ENCODE assay signal across 13 cellular contexts in the genomic region with DNA sequence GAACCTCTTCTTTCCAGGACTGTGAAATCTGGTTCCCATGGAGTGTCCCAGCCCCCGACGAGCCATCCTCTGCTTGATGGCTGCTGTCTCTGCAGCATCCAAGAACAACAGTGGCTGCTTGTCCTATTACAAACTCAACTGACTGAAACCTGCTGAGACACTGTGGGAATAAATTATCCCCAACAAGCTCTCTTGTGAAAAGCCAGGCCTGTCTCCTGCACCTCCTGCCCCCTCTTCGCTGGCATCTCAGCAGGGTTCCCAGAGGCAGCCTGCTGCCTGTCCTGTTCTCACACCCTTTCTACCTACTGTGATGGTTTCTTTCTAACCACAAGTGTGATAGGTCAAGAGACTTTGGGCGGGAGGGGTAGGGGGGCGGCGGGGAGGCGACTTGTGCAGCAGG.
"Had no signal": no experiment of that assay in that cellular context is flagged by ENCODE, and none has a peak within 500 bp of the region (broad histone marks: within the 10 kb centered on the region; RNA-seq: fewer than 3 reads in every experiment).

No MANE protein-coding gene starts in this region.

- H3K4me3 Mint-ChIP-seq: activated CD4-positive, alpha-beta T cell treated with anti-CD3 and anti-CD28 coated beads, Interleukin-2, amount 10 ng/mL, durations not matched to agents 7 days and 5 days; activated naive CD8-positive, alpha-beta T cell; stimulated activated memory B cell treated with anti-CD40 and anti-IgM and Interleukin-4, amounts not matched to agents 10 μg/mL and 1 μg/mL and 100 μg/mL, for 72 hours had no signal

- H3K4me1 ChIP-seq: body of pancreas had no signal

- H3K9me3 Mint-ChIP-seq: activated CD4-positive, alpha-beta T cell treated with anti-CD3 and anti-CD28 coated beads, Interleukin-2, amount 10 ng/mL, durations not matched to agents 7 days and 5 days; stimulated activated memory B cell treated with anti-CD40 and anti-IgM and Interleukin-4, amounts not matched to agents 10 μg/mL and 1 μg/mL and 100 μg/mL, for 72 hours had no signal

- H3K4me3 ChIP-seq: body of pancreas, lung had no signal

- H3K9me3 ChIP-seq: body of pancreas had no signal

- H3K27me3 ChIP-seq: body of pancreas had no signal

- H3K27me3 Mint-ChIP-seq: activated CD4-positive, alpha-beta T cell treated with anti-CD3 and anti-CD28 coated beads, Interleukin-2, amount 10 ng/mL, durations not matched to agents 7 days and 5 days had no signal

- H3K27ac Mint-ChIP-seq: activated CD4-positive, alpha-beta T cell treated with anti-CD3 and anti-CD28 coated beads, Interleukin-2, amount 10 ng/mL, durations not matched to agents 7 days and 5 days; activated naive CD8-positive, alpha-beta T cell; stimulated activated memory B cell treated with anti-CD40 and anti-IgM and Interleukin-4, amounts not matched to agents 10 μg/mL and 1 μg/mL and 100 μg/mL, for 72 hours had no signal

- DNase-seq: activated CD4-positive, alpha-beta T cell treated with anti-CD3 and anti-CD28 coated beads, Interleukin-2, amount 10 ng/mL, durations not matched to agents 7 days and 5 days; activated CD4-positive, CD25-positive, alpha-beta regulatory T cell; activated CD8-positive, alpha-beta memory T cell treated with anti-CD3 and anti-CD28 coated beads for 24 hours; activated gamma-delta T cell treated with Interleukin-2 at 50 U/mL for 16 hours; amniotic stem cell; body of pancreas; effector memory CD4-positive, alpha-beta T cell; foreskin melanocyte; midbrain; T-helper 2 cell had no signal

- H3K27ac ChIP-seq: body of pancreas had no signal

- ATAC-seq: body of pancreas; stimulated activated memory B cell treated with anti-CD40 and anti-IgM and Interleukin-4, amounts not matched to agents 10 μg/mL and 1 μg/mL and 100 μg/mL, for 72 hours had no signal

- H3K36me3 Mint-ChIP-seq: activated naive CD8-positive, alpha-beta T cell; stimulated activated memory B cell treated with anti-CD40 and anti-IgM and Interleukin-4, amounts not matched to agents 10 μg/mL and 1 μg/mL and 100 μg/mL, for 72 hours had no signal

- H3K4me1 Mint-ChIP-seq: activated CD4-positive, alpha-beta T cell treated with anti-CD3 and anti-CD28 coated beads, Interleukin-2, amount 10 ng/mL, durations not matched to agents 7 days and 5 days; stimulated activated memory B cell treated with anti-CD40 and anti-IgM and Interleukin-4, amounts not matched to agents 10 μg/mL and 1 μg/mL and 100 μg/mL, for 72 hours had no signal
